Comparison of ENCODE assay signal across 19 cellular contexts in genomic region chr21:22019766-22020165, GRCh38.
"Had no signal": no experiment of that assay in that cellular context is flagged by ENCODE, and none has a peak within 500 bp of the region (broad histone marks: within the 10 kb centered on the region; RNA-seq: fewer than 3 reads in every experiment).

No MANE protein-coding gene starts in this region.

- ATAC-seq: activated CD4-positive, alpha-beta T cell treated with anti-CD3 and anti-CD28 coated beads for 36 hours; activated CD8-positive, alpha-beta T cell treated with anti-CD3 and anti-CD28 coated beads, Interleukin-2, amount 10 ng/mL, durations not matched to agents 7 days and 5 days; heart left ventricle had no signal

- H3K27ac ChIP-seq: heart left ventricle, left ventricle myocardium inferior, neural progenitor cell, parathyroid adenoma, skin epidermis, WERI-Rb-1 had no signal

- H3K27me3 Mint-ChIP-seq: activated CD4-positive, alpha-beta T cell treated with anti-CD3 and anti-CD28 coated beads for 36 hours had no signal

- H3K4me3 ChIP-seq: heart left ventricle, left ventricle myocardium inferior, neural progenitor cell, skin epidermis had no signal

- H3K27ac Mint-ChIP-seq: activated CD4-positive, alpha-beta T cell treated with anti-CD3 and anti-CD28 coated beads for 36 hours; activated CD8-positive, alpha-beta T cell treated with anti-CD3 and anti-CD28 coated beads, Interleukin-2, amount 10 ng/mL, durations not matched to agents 7 days and 5 days; activated T-helper 1 cell treated with anti-CD3 and anti-CD28 coated beads, Interleukin-12 subunit alpha, Interleukin-12 subunit beta, Interleukin-2, Interleukin-4 antibody, amounts not matched to agents 30 ng/mL and 10 ng/mL and 1 ng/mL, durations not matched to agents 14 hours and 24 hours and 36 hours; endodermal cell; neural progenitor cell had no signal

- DNase-seq: activated CD4-positive, alpha-beta T cell treated with anti-CD3 and anti-CD28 coated beads for 36 hours; activated CD8-positive, alpha-beta memory T cell treated with anti-CD3 and anti-CD28 coated beads, Interleukin-2, amount 50 U/mL, for 48 hours; activated CD8-positive, alpha-beta T cell treated with anti-CD3 and anti-CD28 coated beads, Interleukin-2, amount 10 ng/mL, durations not matched to agents 7 days and 5 days; activated naive CD4-positive, alpha-beta T cell; caudate nucleus; dermis blood vessel endothelial cell; endodermal cell; foreskin melanocyte; heart left ventricle; kidney; left ventricle myocardium inferior; mesenchymal stem cell; retina; T-helper 1 cell had no signal

- H3K36me3 ChIP-seq: heart left ventricle, left ventricle myocardium inferior, neural progenitor cell, WERI-Rb-1 had no signal

- H3K4me3 Mint-ChIP-seq: activated CD4-positive, alpha-beta T cell treated with anti-CD3 and anti-CD28 coated beads for 36 hours; activated CD8-positive, alpha-beta T cell treated with anti-CD3 and anti-CD28 coated beads, Interleukin-2, amount 10 ng/mL, durations not matched to agents 7 days and 5 days; activated T-helper 1 cell treated with anti-CD3 and anti-CD28 coated beads, Interleukin-12 subunit alpha, Interleukin-12 subunit beta, Interleukin-2, Interleukin-4 antibody, amounts not matched to agents 30 ng/mL and 10 ng/mL and 1 ng/mL, durations not matched to agents 14 hours and 24 hours and 36 hours; endodermal cell; neural progenitor cell had no signal

- H3K4me1 ChIP-seq: heart left ventricle, left ventricle myocardium inferior, parathyroid adenoma had no signal

- H3K36me3 Mint-ChIP-seq: neural progenitor cell had no signal

- H3K4me1 Mint-ChIP-seq: activated CD4-positive, alpha-beta T cell treated with anti-CD3 and anti-CD28 coated beads for 36 hours; endodermal cell had no signal

- H3K27me3 ChIP-seq: heart left ventricle, neural progenitor cell had no signal
